8 cellular contexts compared by ENCODE assay signal in genomic region chr1:27428316-27429028, GRCh38. TPM values are rescaled to one million over a fixed set of nuclear protein-coding genes. Genes with fewer than 3 reads are reported as not detected.
DNase-seq lines count a peak whose midpoint lies in the region; ATAC-seq, FAIRE-seq and TF ChIP-seq lines count a peak whose summit lies in the region.

No MANE protein-coding gene starts in this region.

- H4K20me1 ChIP-seq in BLaER1 treated with 17β-estradiol and CSF1 and Interleukin-3, amounts not matched to agents 10 nM and 100 nM, result peaks cover 0 to 73% (median 23%) of the 10 kb centered on the region in 11 experiments; a peak in 17 of 22 replicates
- peaks cover 55% of the 10 kb centered on the region for H4K20me1 ChIP-seq in astrocyte (ENCODE audit: insufficient read depth, low read length)

- H3K9me3 Mint-ChIP-seq in astrocyte (ENCODE audit: unreplicated experiment), result no peaks in the 10 kb centered on the region
- H3K9me3 Mint-ChIP-seq in stimulated activated naive B cell treated with anti-CD40 and anti-IgM and Interleukin-4, amounts not matched to agents 10 μg/mL and 1 μg/mL and 100 μg/mL, for 72 hours, result no peaks in the 10 kb centered on the region

- peak overlapping the region; percentile 81 to 99 (median 90) for H3K4me2 ChIP-seq in BLaER1 treated with 17β-estradiol and CSF1 and Interleukin-3, amounts not matched to agents 10 nM and 100 nM
- H3K4me2 ChIP-seq in astrocyte (ENCODE audit: low read length), result no peak overlapping the region

- H3K9me3 ChIP-seq in BLaER1 treated with 17β-estradiol and CSF1 and Interleukin-3, amounts not matched to agents 10 nM and 100 nM (replicated peaks in 1 of 11), result no peaks in the 10 kb centered on the region
- H3K9me3 ChIP-seq in astrocyte (ENCODE audit: insufficient read depth, low read depth, low read length) (no peaks in the 10 kb centered on the region), kidney (ENCODE audit: control insufficient read depth in 1 of 2, low read length in 2 of 2) (no peaks in the 10 kb centered on the region)

- ATAC-seq in stimulated activated naive B cell treated with anti-CD40 and anti-IgM and Interleukin-4, amounts not matched to agents 10 μg/mL and 1 μg/mL and 100 μg/mL, for 72 hours (replicated peaks), result peak; percentile 79
- no peak for ATAC-seq in GM19452 (IDR thresholded peaks at IDR 0.05; ENCODE audit: unreplicated experiment)
- ATAC-seq in HG03025 (IDR thresholded peaks at IDR 0.05; ENCODE audit: low FRiP score, unreplicated experiment), result no peak

- TF ChIP-seq CTCF in astrocyte (IDR thresholded peaks at IDR 0.05; ENCODE audit: insufficient read depth, low read depth, low read length) (no peak), kidney (IDR thresholded peaks at IDR 0.05; ENCODE audit: borderline replicate concordance, extremely low read depth, insufficient read depth) (no peak)

- no peaks in the 10 kb centered on the region for H3K27me3 Mint-ChIP-seq in astrocyte (ENCODE audit: low read depth, unreplicated experiment)
- no peaks in the 10 kb centered on the region for H3K27me3 Mint-ChIP-seq in stimulated activated naive B cell treated with anti-CD40 and anti-IgM and Interleukin-4, amounts not matched to agents 10 μg/mL and 1 μg/mL and 100 μg/mL, for 72 hours

- H3K27me3 ChIP-seq in BLaER1 treated with 17β-estradiol and CSF1 and Interleukin-3, amounts not matched to agents 10 nM and 100 nM, result no peaks in the 10 kb centered on the region
- H3K27me3 ChIP-seq in astrocyte (ENCODE audit: insufficient read depth, low read length), result no peaks in the 10 kb centered on the region

- FAIRE-seq in astrocyte (lab: Jason Lieb, UNC) (no peak), kidney (lab: Jason Lieb, UNC) (no peak)

- peaks cover 59% of the 10 kb centered on the region for H3K79me2 ChIP-seq in astrocyte (ENCODE audit: insufficient read depth, low read length)

- peak overlapping the region; percentile 70 for H3K27ac Mint-ChIP-seq in astrocyte (ENCODE audit: unreplicated experiment)
- H3K27ac Mint-ChIP-seq in stimulated activated naive B cell treated with anti-CD40 and anti-IgM and Interleukin-4, amounts not matched to agents 10 μg/mL and 1 μg/mL and 100 μg/mL, for 72 hours, result peak overlapping the region; percentile 95

- peaks cover 39% of the 10 kb centered on the region for H3K4me1 Mint-ChIP-seq in astrocyte (ENCODE audit: low read depth, unreplicated experiment)
- H3K4me1 Mint-ChIP-seq in stimulated activated naive B cell treated with anti-CD40 and anti-IgM and Interleukin-4, amounts not matched to agents 10 μg/mL and 1 μg/mL and 100 μg/mL, for 72 hours, result peaks cover 44 to 75% of the 10 kb centered on the region in 2 donors

- intact Hi-C loops in kidney (cut with DNase I), result no loop called here

- H3K27ac ChIP-seq in BLaER1 treated with 17β-estradiol and CSF1 and Interleukin-3, amounts not matched to agents 10 nM and 100 nM, result peak overlapping the region; percentile 69 to 98 (median 81)
- H3K27ac ChIP-seq in astrocyte (ENCODE audit: low read depth, low read length) (no peak overlapping the region), kidney (ENCODE audit: low read depth in 2 of 2, low read length in 2 of 2) (peak overlapping the region; percentile 66 to 70)

- H3K4me3 Mint-ChIP-seq in astrocyte (ENCODE audit: unreplicated experiment), result no peak overlapping the region
- H3K4me3 Mint-ChIP-seq in stimulated activated naive B cell treated with anti-CD40 and anti-IgM and Interleukin-4, amounts not matched to agents 10 μg/mL and 1 μg/mL and 100 μg/mL, for 72 hours, result peak overlapping the region; percentile 73 to 76

- H2AFZ ChIP-seq in astrocyte (ENCODE audit: low read depth, low read length), result no peak overlapping the region

- peaks cover 9% of the 10 kb centered on the region for H3K36me3 Mint-ChIP-seq in astrocyte (ENCODE audit: low read depth, unreplicated experiment)
- peaks cover 10 to 36% of the 10 kb centered on the region in 2 donors for H3K36me3 Mint-ChIP-seq in stimulated activated naive B cell treated with anti-CD40 and anti-IgM and Interleukin-4, amounts not matched to agents 10 μg/mL and 1 μg/mL and 100 μg/mL, for 72 hours

- H3K4me3 ChIP-seq in BLaER1 treated with 17β-estradiol and CSF1 and Interleukin-3, amounts not matched to agents 10 nM and 100 nM, result peak overlapping the region; percentile 6 to 62 (median 46); a peak in 18 of 20 replicates
- H3K4me3 ChIP-seq in astrocyte (ENCODE audit: insufficient read depth, low read depth, low read length), result no peak overlapping the region
- peak overlapping the region; percentile 36 to 40 for H3K4me3 ChIP-seq in kidney (ENCODE audit: low read length in 2 of 2)

- peaks cover 93 to 100% (median 98%) of the 10 kb centered on the region in 10 experiments for H3K4me1 ChIP-seq in BLaER1 treated with 17β-estradiol and CSF1 and Interleukin-3, amounts not matched to agents 10 nM and 100 nM
- H3K4me1 ChIP-seq in astrocyte (ENCODE audit: insufficient read depth, low read length), result peaks cover 6% of the 10 kb centered on the region
- peaks cover 27 to 28% of the 10 kb centered on the region in 2 donors for H3K4me1 ChIP-seq in kidney (ENCODE audit: control insufficient read depth in 1 of 2, insufficient read depth in 1 of 2, low read depth in 1 of 2, low read length in 2 of 2)

- peak overlapping the region; percentile 60 to 81 (median 70) for H3K9ac ChIP-seq in BLaER1 treated with 17β-estradiol and CSF1 and Interleukin-3, amounts not matched to agents 10 nM and 100 nM
- no peak overlapping the region for H3K9ac ChIP-seq in astrocyte (ENCODE audit: low read length)
- H3K9ac ChIP-seq in kidney (ENCODE audit: low read length in 2 of 2), result peak overlapping the region; percentile 16 to 28

- DNase-seq in NCI-H2196 treated with DMSO at 0.1 percent for 48 hours (lab: John Stamatoyannopoulos, UW; ENCODE audit: unreplicated experiment) (peak; percentile 25), astrocyte (ENCODE audit: low read depth) (no peak), kidney (peak; percentile 81), germinal center (ENCODE audit: low spot score) (no peak)
- DNase-seq in stimulated activated naive B cell treated with anti-CD40 and anti-IgM and Interleukin-4, amounts not matched to agents 10 μg/mL and 1 μg/mL and 100 μg/mL, for 72 hours, result no peak

- H3K36me3 ChIP-seq in BLaER1 treated with 17β-estradiol and CSF1 and Interleukin-3, amounts not matched to agents 10 nM and 100 nM, result peaks cover 28 to 51% (median 42%) of the 10 kb centered on the region in 11 experiments
- H3K36me3 ChIP-seq in astrocyte (ENCODE audit: insufficient read depth, low read length) (peaks cover 3% of the 10 kb centered on the region), kidney (ENCODE audit: control insufficient read depth in 1 of 2, insufficient read depth in 2 of 2, low read length in 2 of 2) (peaks cover 0 to 13% of the 10 kb centered on the region in 2 donors)

RNA-seq across cellular contexts. Expression of gene GPR3, which starts 36.0 kb away (rescaled TPM):
- total RNA-seq in astrocyte (0.75 and 0.86 TPM in 2 replicates), kidney (0.38 TPM)
- polyA plus RNA-seq in kidney (ENCODE audit: insufficient read depth, low read depth, low replicate concordance), result 0.77 TPM

RNA-seq across cellular contexts. Expression of gene CD164L2, which starts 45.3 kb away (rescaled TPM):
- total RNA-seq in astrocyte, result not detected in 2 replicates
- total RNA-seq in kidney, result 0.63 TPM
- 1.1 TPM for polyA plus RNA-seq in kidney (ENCODE audit: insufficient read depth, low read depth, low replicate concordance)

RNA-seq across cellular contexts. Expression of gene FCN3, which starts 53.8 kb away (rescaled TPM):
- total RNA-seq in astrocyte, result not detected in 2 replicates
- total RNA-seq in kidney, result 7.9 TPM
- 240 TPM for polyA plus RNA-seq in kidney (ENCODE audit: insufficient read depth, low read depth, low replicate concordance)

Comparison
In these comparisons a context has a peak if more than half of its experiments do, and no peak if none do; other contexts are left out.
1. DNase-seq: peak in NCI-H2196 treated with DMSO at 0.1 percent for 48 hours (single experiment) and kidney (single experiment); none in astrocyte (single experiment), stimulated activated naive B cell treated with anti-CD40 and anti-IgM and Interleukin-4, amounts not matched to agents 10 μg/mL and 1 μg/mL and 100 μg/mL, for 72 hours (single experiment) and germinal center (single experiment).
2. ATAC-seq: peak in stimulated activated naive B cell treated with anti-CD40 and anti-IgM and Interleukin-4, amounts not matched to agents 10 μg/mL and 1 μg/mL and 100 μg/mL, for 72 hours (2 of 2); none in GM19452 (single experiment) and HG03025 (single experiment).